ENCODE assay signal across 17 cellular contexts in genomic region chr1:14184346-14184963, GRCh38.
DNase-seq lines count a peak whose midpoint lies in the region; ATAC-seq lines count a peak whose summit lies in the region.
"Had no signal": no experiment of that assay in that cellular context is flagged by ENCODE, and none has a peak within 500 bp of the region (broad histone marks: within the 10 kb centered on the region; RNA-seq: fewer than 3 reads in every experiment).

No MANE protein-coding gene starts in this region.

- H3K4me3 ChIP-seq in mesendoderm (ENCODE audit: low read length), result no peak overlapping the region

- no peak overlapping the region for H4K5ac ChIP-seq in mesendoderm (ENCODE audit: low read length)

- H3K9me3 Mint-ChIP-seq in activated naive CD4-positive, alpha-beta T cell treated with anti-CD3 and anti-CD28 coated beads for 36 hours, result no peaks in the 10 kb centered on the region

- H3K4me2 ChIP-seq in mesendoderm (ENCODE audit: low read length), result no peak overlapping the region
- H3K4me2 ChIP-seq: KMS-11, SK-N-SH had no signal

- H2BK15ac ChIP-seq in mesendoderm (replicated peaks; ENCODE audit: low read depth), result no peak overlapping the region

- H2BK120ac ChIP-seq in mesendoderm (ENCODE audit: low read depth, low read length), result no peak overlapping the region

- H3K79me2 ChIP-seq in mesendoderm (ENCODE audit: control insufficient read depth, insufficient read depth, low read length), result no peaks in the 10 kb centered on the region

- H3K36me3 ChIP-seq in mesendoderm (ENCODE audit: control insufficient read depth, insufficient read depth, low read length), result no peaks in the 10 kb centered on the region
- H3K36me3 ChIP-seq: BE2C had no signal

- no peak overlapping the region for H3K18ac ChIP-seq in mesendoderm (ENCODE audit: low read length)

- H3K27me3 ChIP-seq in mesendoderm (ENCODE audit: insufficient read depth, low read length, poor library complexity), result no peaks in the 10 kb centered on the region
- H3K27me3 ChIP-seq: BE2C had no signal

- peaks cover 20% of the 10 kb centered on the region for H3K27me3 Mint-ChIP-seq in activated naive CD4-positive, alpha-beta T cell treated with anti-CD3 and anti-CD28 coated beads for 36 hours (ENCODE audit: low read depth)

- H4K8ac ChIP-seq in mesendoderm (ENCODE audit: low read depth, low read length), result no peak overlapping the region

- CTCF ChIA-PET in activated naive CD4-positive, alpha-beta T cell treated with anti-CD3 and anti-CD28 coated beads for 36 hours (lab: Charles Lee), result no interaction called here

- peak; percentile 82 for DNase-seq in G401 (ENCODE audit: low spot score)
- DNase-seq in NCI-H1694 treated with DMSO at 0.1 percent for 48 hours (lab: John Stamatoyannopoulos, UW), result peak; percentile 73
- no peak for DNase-seq in left ventricle myocardium superior
- DNase-seq in sciatic nerve (ENCODE audit: low spot score), result no peak
- no peak for DNase-seq in activated naive CD4-positive, alpha-beta T cell treated with anti-CD3 and anti-CD28 coated beads for 36 hours
- no peak for DNase-seq in NAMALWA (ENCODE audit: low spot score)
- no peak for DNase-seq in mesendoderm
- DNase-seq: BE2C; CD8-positive, alpha-beta memory T cell; HFFc6; NCI-H2029 treated with DMSO at 0.1 percent for 48 hours; NCI-H510A; NCI-H774; SK-N-SH had no signal

- H3K27ac ChIP-seq in mesendoderm (ENCODE audit: low read depth, low read length), result no peak overlapping the region
- H3K27ac ChIP-seq: KMS-11 had no signal

- H3K36me3 Mint-ChIP-seq in activated naive CD4-positive, alpha-beta T cell treated with anti-CD3 and anti-CD28 coated beads for 36 hours (ENCODE audit: low read depth), result no peaks in the 10 kb centered on the region

- H3K9ac ChIP-seq in mesendoderm (ENCODE audit: low read length), result no peak overlapping the region
- H3K9ac ChIP-seq: KMS-11, SK-N-SH had no signal

- intact Hi-C loops in left ventricle myocardium superior (cut with micrococcal nuclease), result no loop called here
- intact Hi-C loops in sciatic nerve (cut with DNase I), result no loop called here
- intact Hi-C loops in activated naive CD4-positive, alpha-beta T cell treated with anti-CD3 and anti-CD28 coated beads for 36 hours (cut with micrococcal nuclease), result no loop called here

- no peaks in the 10 kb centered on the region for H3K4me1 ChIP-seq in mesendoderm (ENCODE audit: control insufficient read depth, low read depth, low read length)
- H3K4me1 ChIP-seq: BE2C had no signal

- WGBS in mesendoderm (ENCODE audit: extremely low coverage, insufficient coverage, low lambda C conversion rate), result no CpG with 5 or more reads among the region's 8 CpGs

- H2AK5ac ChIP-seq in mesendoderm (ENCODE audit: low read length), result no peak overlapping the region

- no peak overlapping the region for H3K27ac Mint-ChIP-seq in activated naive CD4-positive, alpha-beta T cell treated with anti-CD3 and anti-CD28 coated beads for 36 hours
- H3K27ac Mint-ChIP-seq: CD8-positive, alpha-beta memory T cell; HFFc6 had no signal

- no peak overlapping the region for H3K23ac ChIP-seq in mesendoderm (ENCODE audit: low read length)

- no peak overlapping the region for H3K56ac ChIP-seq in mesendoderm (ENCODE audit: low read length)

- no peak overlapping the region for H3K4me3 Mint-ChIP-seq in activated naive CD4-positive, alpha-beta T cell treated with anti-CD3 and anti-CD28 coated beads for 36 hours
- H3K4me3 Mint-ChIP-seq: CD8-positive, alpha-beta memory T cell; HFFc6 had no signal

- in situ Hi-C loops in G401 (cut with HindIII; ENCODE audit: low sequenced_read_pairs), result no loop called here

- ATAC-seq in left ventricle myocardium superior (peak; percentile 54), sciatic nerve (peak; percentile 70), HG03135 (IDR thresholded peaks at IDR 0.05; ENCODE audit: unreplicated experiment) (no peak)
- ATAC-seq: Panc1 had no signal

- H3K4me1 Mint-ChIP-seq in activated naive CD4-positive, alpha-beta T cell treated with anti-CD3 and anti-CD28 coated beads for 36 hours (ENCODE audit: low read depth), result peaks cover 14% of the 10 kb centered on the region
- H3K4me1 Mint-ChIP-seq: CD8-positive, alpha-beta memory T cell had no signal

- H3K4ac ChIP-seq in mesendoderm (ENCODE audit: low read depth, low read length), result no peak overlapping the region

- no peaks in the 10 kb centered on the region for H3K79me1 ChIP-seq in mesendoderm (ENCODE audit: low read length)

- no peak overlapping the region for H2BK5ac ChIP-seq in mesendoderm (ENCODE audit: low read length)

Comparison
In these comparisons a context has a peak if more than half of its experiments do, and no peak if none do; other contexts are left out.
1. DNase-seq: peak in G401 (single experiment) and NCI-H1694 treated with DMSO at 0.1 percent for 48 hours (single experiment); none in left ventricle myocardium superior (single experiment), sciatic nerve (single experiment), activated naive CD4-positive, alpha-beta T cell treated with anti-CD3 and anti-CD28 coated beads for 36 hours (single experiment), NAMALWA (single experiment) and mesendoderm (single experiment).